Comparison of ENCODE assay signal across 18 cellular contexts in genomic region chr3:9130318-9131110, GRCh38.
DNase-seq lines count a peak whose midpoint lies in the region; ATAC-seq and TF ChIP-seq lines count a peak whose summit lies in the region.
"Had no signal": no experiment of that assay in that cellular context is flagged by ENCODE, and none has a peak within 500 bp of the region (broad histone marks: within the 10 kb centered on the region; RNA-seq: fewer than 3 reads in every experiment).

No MANE protein-coding gene starts in this region.

- H3K9me3 ChIP-seq in right cardiac atrium (ENCODE audit: control insufficient read depth, low read length) (no peaks in the 10 kb centered on the region), left ventricle myocardium inferior (replicated peaks) (no peaks in the 10 kb centered on the region)
- H3K9me3 ChIP-seq: lower lobe of right lung, vagina had no signal

- 39% methylated on average over 5 of the region's 5 CpGs for WGBS in right cardiac atrium

- intact Hi-C loops in right cardiac atrium (cut with DNase I) (no loop called here), left ventricle myocardium inferior (cut with micrococcal nuclease) (no loop called here)

- H3K27ac ChIP-seq in right cardiac atrium (ENCODE audit: low read length) (no peak overlapping the region), left ventricle myocardium inferior (replicated peaks) (no peak overlapping the region), cingulate gyrus (ENCODE audit: low read depth, low read length) (peak overlapping the region; percentile 58)
- H3K27ac ChIP-seq: HL-60, lower lobe of right lung, parathyroid adenoma, vagina had no signal

- H3K27me3 ChIP-seq in right cardiac atrium (ENCODE audit: control insufficient read depth, insufficient read depth) = no peaks in the 10 kb centered on the region
- peaks cover under 1% of the 10 kb centered on the region for H3K27me3 ChIP-seq in left ventricle myocardium inferior (ENCODE audit: low read depth)
- H3K27me3 ChIP-seq: vagina had no signal

- no peaks in the 10 kb centered on the region for H3K36me3 ChIP-seq in left ventricle myocardium inferior
- H3K36me3 ChIP-seq: lower lobe of right lung, vagina had no signal

- no peak overlapping the region for H3K4me3 ChIP-seq in right cardiac atrium (ENCODE audit: low read length)
- H3K4me3 ChIP-seq in left ventricle myocardium inferior = no peak overlapping the region
- H3K4me3 ChIP-seq: lower lobe of right lung, vagina had no signal

- TF ChIP-seq CTCF in left ventricle myocardium inferior (IDR thresholded peaks at IDR 0.05; ENCODE audit: borderline replicate concordance) = no peak

- H3K4me1 ChIP-seq in right cardiac atrium (ENCODE audit: control insufficient read depth, insufficient read depth, low read length) = peaks cover 1% of the 10 kb centered on the region
- H3K4me1 ChIP-seq in left ventricle myocardium inferior = no peaks in the 10 kb centered on the region
- H3K4me1 ChIP-seq: lower lobe of right lung, parathyroid adenoma, vagina had no signal

- ATAC-seq in right cardiac atrium (peak; percentile 46 to 47), HG03108 (IDR thresholded peaks at IDR 0.05; ENCODE audit: unreplicated experiment) (no peak)
- ATAC-seq: lower lobe of right lung had no signal

- DNase-seq in right cardiac atrium (no peak), left ventricle myocardium inferior (no peak), NCI-H226 (peak; percentile 79), mesenteric fat pad (ENCODE audit: low spot score) (no peak), epidermal melanocyte (ENCODE audit: insufficient read length, low spot score) (no peak), islet precursor cell (no peak)
- DNase-seq: activated naive CD4-positive, alpha-beta T cell treated with anti-CD3 and anti-CD28 coated beads, Interleukin-2, amount 10 ng/mL, durations not matched to agents 7 days and 5 days; activated T-cell treated with anti-CD3 and anti-CD28 coated beads for 4 hours; Calu3; H7; lower lobe of right lung; naive B cell; NCI-H1436 had no signal
